In genomic region chr2:113886479-113887383, GRCh38 we compare ENCODE assay signal across 8 cellular contexts. TPM values are rescaled to one million over a fixed set of nuclear protein-coding genes. Genes with fewer than 3 reads are reported as not detected.
DNase-seq lines count a peak whose midpoint lies in the region; ATAC-seq and TF ChIP-seq lines count a peak whose summit lies in the region.

No MANE protein-coding gene starts in this region.

- intact Hi-C loops in psoas muscle (cut with DNase I): loop anchor here in 1 of 2 donors (5.0 kb wide), 1 partner anchor 69 kb away; no protein-coding TSS in a partner anchor

- TF ChIP-seq CTCF in epithelial cell of esophagus (IDR thresholded peaks at IDR 0.05; ENCODE audit: insufficient read depth, low read depth, low read length, missing control alignments): no peak
- TF ChIP-seq CTCF in psoas muscle (IDR thresholded peaks at IDR 0.05): no peak

- DNase-seq in CD4-positive, CD25-positive, alpha-beta regulatory T cell: peak in 2 of 3 donors; percentile 24 to 77
- DNase-seq in SIG-M5 treated with dmso at 0.1 percent for 504 hours (lab: John Stamatoyannopoulos, UW; ENCODE audit: unreplicated experiment) (peak; percentile 88), epithelial cell of esophagus (ENCODE audit: low read depth) (peak; percentile 81), psoas muscle (peak in 1 of 2 donors; percentile 32), epidermal melanocyte (ENCODE audit: insufficient read length, low spot score) (no peak), ecto neural progenitor cell (ENCODE audit: low spot score) (no peak)

- no peak for ATAC-seq in CD4-positive, CD25-positive, alpha-beta regulatory T cell (ENCODE audit: low read depth in 2 of 2)
- ATAC-seq in GM19043 (IDR thresholded peaks at IDR 0.05; ENCODE audit: low read depth, unreplicated experiment) (peak; percentile 68), HG03135 (IDR thresholded peaks at IDR 0.05; ENCODE audit: unreplicated experiment) (peak; percentile 72), psoas muscle (no peak)

- H3K4me3 Mint-ChIP-seq in CD4-positive, CD25-positive, alpha-beta regulatory T cell: peak overlapping the region; percentile 54 to 99 (median 75)

- H3K9me3 Mint-ChIP-seq in CD4-positive, CD25-positive, alpha-beta regulatory T cell: no peaks in the 10 kb centered on the region

- H3K9me3 ChIP-seq in CD4-positive, CD25-positive, alpha-beta regulatory T cell (ENCODE audit: control insufficient read depth in 2 of 2, low read length in 2 of 2): no peaks in the 10 kb centered on the region
- H3K9me3 ChIP-seq in psoas muscle: no peaks in the 10 kb centered on the region

- H3K27ac Mint-ChIP-seq in CD4-positive, CD25-positive, alpha-beta regulatory T cell: peak overlapping the region; percentile 74 to 87 (median 85)

- H3K4me1 Mint-ChIP-seq in CD4-positive, CD25-positive, alpha-beta regulatory T cell: peaks cover 41 to 58% (median 51%) of the 10 kb centered on the region in 4 donors

- H3K27me3 Mint-ChIP-seq in CD4-positive, CD25-positive, alpha-beta regulatory T cell: no peaks in the 10 kb centered on the region

- H3K36me3 ChIP-seq in CD4-positive, CD25-positive, alpha-beta regulatory T cell (ENCODE audit: control insufficient read depth, insufficient read depth, low read length): peaks cover 5% of the 10 kb centered on the region
- H3K36me3 ChIP-seq in psoas muscle (ENCODE audit: insufficient read depth in 1 of 2, low read depth in 1 of 2): no peaks in the 10 kb centered on the region

- WGBS in psoas muscle, 3 donors: 80 to 81% (median 80%) methylated on average over 5 of the region's 5 CpGs

- H3K4me1 ChIP-seq in CD4-positive, CD25-positive, alpha-beta regulatory T cell (ENCODE audit: control insufficient read depth, insufficient read depth, low read length, poor library complexity, severe bottlenecking): peaks cover 47% of the 10 kb centered on the region
- H3K4me1 ChIP-seq in psoas muscle: peaks cover 19% of the 10 kb centered on the region

- H3K36me3 Mint-ChIP-seq in CD4-positive, CD25-positive, alpha-beta regulatory T cell: peaks cover 4% of the 10 kb centered on the region

- peak overlapping the region; percentile 37 for H3K27ac ChIP-seq in CD4-positive, CD25-positive, alpha-beta regulatory T cell (ENCODE audit: insufficient read depth, low read length, poor library complexity, severe bottlenecking)
- H3K27ac ChIP-seq in psoas muscle: peak overlapping the region; percentile 19

- no peaks in the 10 kb centered on the region for H3K27me3 ChIP-seq in CD4-positive, CD25-positive, alpha-beta regulatory T cell (ENCODE audit: control insufficient read depth, insufficient read depth, low read length)
- no peaks in the 10 kb centered on the region for H3K27me3 ChIP-seq in psoas muscle (ENCODE audit: insufficient read depth in 3 of 3, low read length in 2 of 3)

- peak overlapping the region; percentile 96 for H3K4me3 ChIP-seq in CD4-positive, CD25-positive, alpha-beta regulatory T cell (ENCODE audit: low read depth, low read length)
- H3K4me3 ChIP-seq in epithelial cell of esophagus (ENCODE audit: low read length) (no peak overlapping the region), psoas muscle (no peak overlapping the region)

RNA-seq across cellular contexts. Expression of gene ACTR3, which starts 3.2 kb away (rescaled TPM):
- 328 TPM for total RNA-seq in CD4-positive, CD25-positive, alpha-beta regulatory T cell
- polyA plus RNA-seq in CD4-positive, CD25-positive, alpha-beta regulatory T cell: 100 to 1,000 TPM; 534 to 718 (median 579) TPM
- 100 to 1,000 TPM in 1 of 4 donors, 10 to 100 TPM in 3; 55.5 to 113 (median 88.2) TPM for total RNA-seq in psoas muscle
- 100 to 1,000 TPM in 1 of 3 donors, 10 to 100 TPM in 2; 34.3 to 104 (median 79.7) TPM for polyA plus RNA-seq in psoas muscle

Comparison
In these comparisons a context has a peak if more than half of its experiments do, and no peak if none do; other contexts are left out.
1. ATAC-seq: peak in GM19043 (single experiment) and HG03135 (single experiment); none in CD4-positive, CD25-positive, alpha-beta regulatory T cell (0 of 2) and psoas muscle (0 of 4).
2. DNase-seq: peak in CD4-positive, CD25-positive, alpha-beta regulatory T cell (2 of 3), SIG-M5 treated with dmso at 0.1 percent for 504 hours (single experiment) and epithelial cell of esophagus (single experiment); none in epidermal melanocyte (single experiment) and ecto neural progenitor cell (single experiment).